Comparison of ENCODE assay signal across 9 cellular contexts in genomic region chr17:38676706-38677504, GRCh38. TPM values are rescaled to one million over a fixed set of nuclear protein-coding genes. Genes with fewer than 3 reads are reported as not detected.
DNase-seq lines count a peak whose midpoint lies in the region; ATAC-seq and TF ChIP-seq lines count a peak whose summit lies in the region.
"Had no signal": no experiment of that assay in that cellular context is flagged by ENCODE, and none has a peak within 500 bp of the region (broad histone marks: within the 10 kb centered on the region; RNA-seq: fewer than 3 reads in every experiment).

No MANE protein-coding gene starts in this region.

- peaks cover 56% of the 10 kb centered on the region for H3K27me3 ChIP-seq in neural progenitor cell

- H3K27ac Mint-ChIP-seq in neural progenitor cell: no peak overlapping the region

- H3K27ac ChIP-seq in neural progenitor cell: no peak overlapping the region

- peak; percentile 58 for ATAC-seq in stimulated activated naive CD8-positive, alpha-beta T cell treated with anti-CD3 and anti-CD28 coated beads, Interleukin-15, Interleukin-2, amounts not matched to agents 100 U/mL and 50 U/mL, for 24 hours
- no peak for ATAC-seq in HG02763 (IDR thresholded peaks at IDR 0.05; ENCODE audit: unreplicated experiment)

- H3K79me2 ChIP-seq in neural progenitor cell (ENCODE audit: low read depth): peaks cover 23% of the 10 kb centered on the region

- peaks cover 31% of the 10 kb centered on the region for H3F3A ChIP-seq in neural progenitor cell (ENCODE audit: low read depth)

- H3K36me3 Mint-ChIP-seq in neural progenitor cell: no peaks in the 10 kb centered on the region

- peaks cover 21% of the 10 kb centered on the region for H3K4me1 Mint-ChIP-seq in neural progenitor cell

- H2AFZ ChIP-seq in neural progenitor cell (replicated peaks): no peak overlapping the region

- H3K4me2 ChIP-seq in neural progenitor cell: no peak overlapping the region

- peak; percentile 99 for TF ChIP-seq CTCF in GM12864 (IDR thresholded peaks at IDR 0.05; ENCODE audit: low read depth, low read length, missing control alignments)
- TF ChIP-seq CTCF in fibroblast of pulmonary artery (IDR thresholded peaks at IDR 0.05; ENCODE audit: low read length, missing control alignments): peak; percentile 98
- peak; percentile 88 for TF ChIP-seq CTCF in neural progenitor cell (IDR thresholded peaks at IDR 0.05)

- peaks cover 24% of the 10 kb centered on the region for H4K20me1 ChIP-seq in neural progenitor cell (ENCODE audit: low read depth)

- no peaks in the 10 kb centered on the region for H3K36me3 ChIP-seq in neural progenitor cell

- H3K9me3 Mint-ChIP-seq in neural progenitor cell: no peaks in the 10 kb centered on the region

- no peaks in the 10 kb centered on the region for H3K9me3 ChIP-seq in neural progenitor cell (ENCODE audit: low read depth)

- DNase-seq in GM12864 (ENCODE audit: low read depth) (no peak), M059J (ENCODE audit: low read depth) (peak; percentile 81), RPMI7951 (ENCODE audit: low read depth) (peak; percentile 76), fibroblast of pulmonary artery (ENCODE audit: low read depth) (peak; percentile 87), neural progenitor cell (ENCODE audit: low spot score) (peak; percentile 83)
- DNase-seq in activated T-helper 1 cell treated with anti-CD3 and anti-CD28 coated beads, Interleukin-2, amount 50 U/mL, for 16 hours (ENCODE audit: low read depth in 1 of 2, low spot score in 1 of 2): peak; percentile 63 to 65
- peak; percentile 87 for DNase-seq in stimulated activated naive CD8-positive, alpha-beta T cell treated with anti-CD3 and anti-CD28 coated beads, Interleukin-15, Interleukin-2, amounts not matched to agents 100 U/mL and 50 U/mL, for 24 hours

- peaks cover 31% of the 10 kb centered on the region for H3K27me3 Mint-ChIP-seq in neural progenitor cell (ENCODE audit: insufficient read depth, low read depth)

- no peak overlapping the region for H3K9ac ChIP-seq in neural progenitor cell

- H3K4me1 ChIP-seq in neural progenitor cell: peaks cover 12% of the 10 kb centered on the region

- H3K4me3 Mint-ChIP-seq in neural progenitor cell: peak overlapping the region; percentile 9

- no peak overlapping the region for H3K4me3 ChIP-seq in GM12864 (ENCODE audit: low read depth, low read length)
- H3K4me3 ChIP-seq in fibroblast of pulmonary artery (replicated peaks; ENCODE audit: low read depth, low read length): no peak overlapping the region
- H3K4me3 ChIP-seq in neural progenitor cell: no peak overlapping the region
- H3K4me3 ChIP-seq: skin epidermis had no signal

RNA-seq across cellular contexts. Expression of gene EPOP, which starts 2.1 kb away (rescaled TPM):
- total RNA-seq in M059J (2014; rRNA removed; shearing (Covaris generic)): 1.8 and 4.7 TPM in 2 replicates
- total RNA-seq in RPMI7951 (2014; rRNA removed; shearing (Covaris generic)): 1.7 and 1.8 TPM in 2 replicates
- 8.0 and 19.3 TPM in 2 replicates for total RNA-seq in neural progenitor cell (ENCODE audit: low replicate concordance)

RNA-seq across cellular contexts. Expression of gene MLLT6, which starts 28.2 kb away (rescaled TPM):
- 9.7 and 17.0 TPM in 2 replicates for total RNA-seq in M059J (2014; rRNA removed; shearing (Covaris generic))
- 9.3 and 13.9 TPM in 2 replicates for total RNA-seq in RPMI7951 (2014; rRNA removed; shearing (Covaris generic))
- total RNA-seq in neural progenitor cell (ENCODE audit: low replicate concordance): 7.4 and 24.4 TPM in 2 replicates

RNA-seq across cellular contexts. Expression of gene CISD3, which starts 53.2 kb away (rescaled TPM):
- total RNA-seq in M059J (2014; rRNA removed; shearing (Covaris generic)): 4.7 and 5.9 TPM in 2 replicates
- total RNA-seq in RPMI7951 (2014; rRNA removed; shearing (Covaris generic)): 6.0 and 6.9 TPM in 2 replicates
- total RNA-seq in neural progenitor cell (ENCODE audit: low replicate concordance): 0.60 and 1.0 TPM in 2 replicates
